In the genomic region with DNA sequence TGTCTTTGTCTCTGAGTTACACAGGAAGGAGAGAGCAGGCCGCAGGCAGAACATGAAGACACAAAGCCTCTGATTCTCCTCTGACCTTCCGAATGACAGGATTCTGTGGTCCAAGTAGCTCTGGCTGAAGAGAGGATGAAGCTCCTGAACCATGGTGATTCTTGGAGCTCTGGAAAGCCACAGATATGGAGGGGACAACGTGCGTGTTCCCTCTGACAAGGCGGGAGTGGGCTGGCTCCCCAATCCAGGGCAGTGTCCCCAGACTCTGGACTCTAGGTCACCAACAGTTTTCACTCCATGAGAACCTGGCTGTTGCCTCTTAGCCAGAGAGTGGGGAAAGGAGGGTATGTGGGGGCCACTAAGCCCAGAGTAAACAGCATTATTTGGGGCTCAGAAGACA, we compare ENCODE assay signal across 36 cellular contexts. TPM values are rescaled to one million over a fixed set of nuclear protein-coding genes. Genes with fewer than 3 reads are reported as not detected.
"Had no signal": no experiment of that assay in that cellular context is flagged by ENCODE, and none has a peak within 500 bp of the region (broad histone marks: within the 10 kb centered on the region; RNA-seq: fewer than 3 reads in every experiment).

No MANE protein-coding gene starts in this region.

- H3K4me1 ChIP-seq: esophagus muscularis mucosa, foreskin keratinocyte, gastroesophageal sphincter, heart left ventricle, left lung, sigmoid colon, spleen, testis, tibial artery, vagina had no signal

- H3K36me3 Mint-ChIP-seq: mesothelial cell of epicardium; naive B cell; natural killer cell treated with Interleukin-12 subunit alpha and Interleukin-12 subunit beta and Interleukin-15 and Interleukin-18, amount 100 ng/mL, for 72 hours; stimulated activated naive B cell treated with anti-CD40 and anti-IgM and Interleukin-4, amounts not matched to agents 10 μg/mL and 1 μg/mL and 100 μg/mL, for 72 hours had no signal

- H3K79me2 ChIP-seq: hepatocyte had no signal

- H3K4me2 ChIP-seq: hepatocyte had no signal

- H2AFZ ChIP-seq: hepatocyte had no signal

- H3K9me3 ChIP-seq: esophagus muscularis mucosa, gastroesophageal sphincter, heart left ventricle, left lung, mucosa of descending colon, prostate gland, sigmoid colon, spleen, testis, tibial artery, vagina had no signal

- H3K27ac Mint-ChIP-seq: mesothelial cell of epicardium; naive B cell; natural killer cell treated with Interleukin-12 subunit alpha and Interleukin-12 subunit beta and Interleukin-15 and Interleukin-18, amount 100 ng/mL, for 72 hours; stimulated activated naive B cell treated with anti-CD40 and anti-IgM and Interleukin-4, amounts not matched to agents 10 μg/mL and 1 μg/mL and 100 μg/mL, for 72 hours had no signal

- H3K4me3 ChIP-seq: dorsolateral prefrontal cortex, esophagus muscularis mucosa, gastroesophageal sphincter, heart left ventricle, hepatocyte, left lung, mucosa of descending colon, prostate gland, sigmoid colon, spleen, testis, tibial artery, vagina had no signal

- H3K27me3 ChIP-seq: foreskin keratinocyte, hepatocyte, left lung, sigmoid colon, testis, vagina had no signal

- H3K27ac ChIP-seq: dorsolateral prefrontal cortex, esophagus muscularis mucosa, foreskin keratinocyte, gastroesophageal sphincter, heart left ventricle, hepatocyte, left lung, sigmoid colon, spleen, testis, tibial artery, vagina had no signal

- H3K9me3 Mint-ChIP-seq: mesothelial cell of epicardium; natural killer cell treated with Interleukin-12 subunit alpha and Interleukin-12 subunit beta and Interleukin-15 and Interleukin-18, amount 100 ng/mL, for 72 hours; stimulated activated naive B cell treated with anti-CD40 and anti-IgM and Interleukin-4, amounts not matched to agents 10 μg/mL and 1 μg/mL and 100 μg/mL, for 72 hours had no signal

- DNase-seq: cerebellar nuclear complex; dorsolateral prefrontal cortex; effector CD8-positive, alpha-beta T cell; foreskin keratinocyte; left cardiac atrium; left lung; mesenchymal stem cell; mucosa of descending colon; naive B cell; right cardiac atrium; sigmoid colon; spleen; stimulated activated CD4-positive, alpha-beta T cell treated with anti-CD3 and anti-CD28 coated beads, Interleukin-15, amount 100 ng/mL, for 24 hours; stimulated activated CD4-positive, alpha-beta T cell treated with anti-CD3 and anti-CD28 coated beads, Interleukin-2, amount 100 ng/mL, for 48 hours; stimulated activated naive B cell treated with anti-CD40 and anti-IgM and Interleukin-4, amounts not matched to agents 10 μg/mL and 1 μg/mL and 100 μg/mL, for 72 hours; substantia nigra; testis; tibial artery had no signal

- H3K4me3 Mint-ChIP-seq: mesothelial cell of epicardium; naive B cell; natural killer cell treated with Interleukin-12 subunit alpha and Interleukin-12 subunit beta and Interleukin-15 and Interleukin-18, amount 100 ng/mL, for 72 hours; neural crest cell; stimulated activated naive B cell treated with anti-CD40 and anti-IgM and Interleukin-4, amounts not matched to agents 10 μg/mL and 1 μg/mL and 100 μg/mL, for 72 hours had no signal

- H3K36me3 ChIP-seq: esophagus muscularis mucosa, gastroesophageal sphincter, heart left ventricle, left lung, prostate gland, sigmoid colon, spleen, tibial artery, vagina had no signal

RNA-seq across cellular contexts. Expression of a gene that starts 7.4 kb away (rescaled TPM):
- total RNA-seq: endothelial cell of umbilical vein; esophagus muscularis mucosa; fibroblast of lung; lung microvascular endothelial cell; natural killer cell treated with Interleukin-12 subunit alpha and Interleukin-12 subunit beta and Interleukin-15 and Interleukin-18, amount 100 ng/mL, for 72 hours; osteoblast; right cardiac atrium; sigmoid colon; skeletal muscle tissue had no signal

RNA-seq across cellular contexts. Expression of a gene that starts 40.6 kb away (rescaled TPM):
- total RNA-seq: endothelial cell of umbilical vein; epithelial cell of proximal tubule; fibroblast of lung; foreskin keratinocyte; heart left ventricle; hepatocyte; kidney epithelial cell; left cardiac atrium; left lung; lower leg skin; lung microvascular endothelial cell; mucosa of descending colon; natural killer cell treated with Interleukin-12 subunit alpha and Interleukin-12 subunit beta and Interleukin-15 and Interleukin-18, amount 100 ng/mL, for 72 hours; osteoblast; prostate gland; right cardiac atrium; sigmoid colon; skeletal muscle tissue; ureter; vagina had no signal

RNA-seq across cellular contexts. Expression of a gene that starts 46.3 kb away (rescaled TPM):
- total RNA-seq: dorsolateral prefrontal cortex; endothelial cell of umbilical vein; epithelial cell of proximal tubule; esophagus muscularis mucosa; fibroblast of lung; foreskin keratinocyte; gastroesophageal sphincter; heart left ventricle; hepatocyte; kidney epithelial cell; left cardiac atrium; lower leg skin; lung microvascular endothelial cell; mesothelial cell of epicardium; mucosa of descending colon; natural killer cell treated with Interleukin-12 subunit alpha and Interleukin-12 subunit beta and Interleukin-15 and Interleukin-18, amount 100 ng/mL, for 72 hours; neural crest cell; osteoblast; right cardiac atrium; sigmoid colon; skeletal muscle tissue; spleen; ureter; vagina had no signal
